8 cellular contexts compared by ENCODE assay signal in genomic region chr18:596288-596881, GRCh38. TPM values are rescaled to one million over a fixed set of nuclear protein-coding genes. Genes with fewer than 3 reads are reported as not detected.
DNase-seq lines count a peak whose midpoint lies in the region; ATAC-seq, FAIRE-seq and TF ChIP-seq lines count a peak whose summit lies in the region.

No MANE protein-coding gene starts in this region.

- FAIRE-seq in A549 (lab: Jason Lieb, UNC) = no peak

- TF ChIP-seq RAD21 in A549 (conservative IDR thresholded peaks at IDR 0.05 in 1 of 2, IDR thresholded peaks at IDR 0.05 in 1 of 2) = no peak

- no peak for TF ChIP-seq CTCF in A549 (IDR thresholded peaks at IDR 0.05)
- TF ChIP-seq CTCF in GM10266 (IDR thresholded peaks at IDR 0.05; ENCODE audit: control insufficient read depth, insufficient read depth, low read depth, missing control alignments) = no peak
- no peak for TF ChIP-seq CTCF in colonic mucosa (IDR thresholded peaks at IDR 0.05)
- no peak for TF ChIP-seq CTCF in omental fat pad (IDR thresholded peaks at IDR 0.05)

- H3K4me1 ChIP-seq in A549 = no peaks in the 10 kb centered on the region
- no peaks in the 10 kb centered on the region for H3K4me1 ChIP-seq in colonic mucosa

- H3K4me2 ChIP-seq in A549 = peak overlapping the region; percentile 78

- H3K4me3 ChIP-seq in A549 = peak overlapping the region; percentile 41
- H3K4me3 ChIP-seq in colonic mucosa = no peak overlapping the region

- H3K27me3 ChIP-seq in colonic mucosa = no peaks in the 10 kb centered on the region

- CTCF ChIA-PET in A549 (lab: Yijun Ruan, JAX) = interaction anchor here (0.6 to 2.1 kb wide), 3 partner anchors 11 to 59 kb away, joined by 3 to 6 read pairs (median 4); no protein-coding TSS in a partner anchor

- intact Hi-C loops in colonic mucosa (cut with DNase I) = no loop called here

- H3K27ac ChIP-seq in A549 (no peak overlapping the region), colonic mucosa (no peak overlapping the region)

- ATAC-seq in A549 (peak; percentile 75 to 78; a peak in 5 of 6 replicates), HG02938 (IDR thresholded peaks at IDR 0.05; ENCODE audit: unreplicated experiment) (peak; percentile 57), omental fat pad (ENCODE audit: low FRiP score) (peak; percentile 70)

- peak overlapping the region in 1 of 2 donors; percentile 17 for H3K9ac ChIP-seq in colonic mucosa (ENCODE audit: low read depth in 2 of 2, low read length in 2 of 2)

- no peak for TF ChIP-seq POLR2A in A549 (IDR thresholded peaks at IDR 0.05; ENCODE audit: low read length)

- POLR2A ChIA-PET in A549 (lab: Yijun Ruan, JAX) = interaction anchor here (0.7 to 0.8 kb wide), 2 partner anchors 275 to 507 kb away, joined by 4 read pairs; no protein-coding TSS in a partner anchor

- WGBS in A549 (ENCODE audit: missing lambda C conversion rate) = 29% methylated on average over 7 of the region's 24 CpGs

- TF ChIP-seq EP300 in A549 (IDR thresholded peaks at IDR 0.05) = no peak

- H3K36me3 ChIP-seq in colonic mucosa = no peaks in the 10 kb centered on the region

- DNase-seq in A549 (ENCODE audit: low read depth in 1 of 2, low spot score in 1 of 2) (peak in 1 of 2 experiments; percentile 39), GM10266 (ENCODE audit: extremely low spot score) (peak; percentile 62), NCI-H460 (ENCODE audit: extremely low read depth, low read depth) (peak; percentile 17), colonic mucosa (peak; percentile 72), omental fat pad (ENCODE audit: low spot score) (peak; percentile 29), EL (no peak), AML-193 (lab: John Stamatoyannopoulos, UW) (no peak)

- H3K9me3 ChIP-seq in A549 (no peaks in the 10 kb centered on the region), colonic mucosa (no peaks in the 10 kb centered on the region)

TF ChIP-seq in A549, 52 proteins besides CTCF, POLR2A, EP300 and RAD21:
- TF ChIP-seq ZC3H11A (IDR thresholded peaks at IDR 0.05) = no peak
- TF ChIP-seq GATA3 (IDR thresholded peaks at IDR 0.05; ENCODE audit: borderline replicate concordance) = no peak
- no peak for TF ChIP-seq MAX (IDR thresholded peaks at IDR 0.05)
- TF ChIP-seq ATOH8 (CRISPR knock-in tag; IDR thresholded peaks at IDR 0.05; ENCODE audit: low read depth) = no peak
- no peak for TF ChIP-seq BCL3 (IDR thresholded peaks at IDR 0.05)
- TF ChIP-seq FOSB (CRISPR knock-in tag; IDR thresholded peaks at IDR 0.05) = no peak
- no peak for TF ChIP-seq CEBPB (IDR thresholded peaks at IDR 0.05)
- TF ChIP-seq HOXB5 (CRISPR knock-in tag; IDR thresholded peaks at IDR 0.05) = no peak
- TF ChIP-seq CBX2 (IDR thresholded peaks at IDR 0.05; ENCODE audit: borderline replicate concordance, low read depth) = no peak
- TF ChIP-seq MAZ (IDR thresholded peaks at IDR 0.05; ENCODE audit: borderline replicate concordance, low read depth, low read length) = no peak
- TF ChIP-seq MAFK (IDR thresholded peaks at IDR 0.05; ENCODE audit: partially characterized antibody) = no peak
- no peak for TF ChIP-seq REST (IDR thresholded peaks at IDR 0.05)
- TF ChIP-seq RARB (CRISPR knock-in tag; IDR thresholded peaks at IDR 0.05) = no peak
- no peak for TF ChIP-seq CBX8 (IDR thresholded peaks at IDR 0.05)
- TF ChIP-seq NPAS2 (CRISPR knock-in tag; IDR thresholded peaks at IDR 0.05; ENCODE audit: borderline replicate concordance) = no peak
- TF ChIP-seq HMGXB4 (CRISPR knock-in tag; IDR thresholded peaks at IDR 0.05; ENCODE audit: borderline replicate concordance) = no peak
- TF ChIP-seq KDM5A (IDR thresholded peaks at IDR 0.05) = no peak

RNA-seq across cellular contexts. Expression of gene CLUL1, which starts 0.4 kb away (rescaled TPM):
- polyA plus RNA-seq in A549 (2011; rRNA removed) (0.29 TPM in 1 of 2 replicates, not detected in the other), A549 (2017; fragmentation: RNase III; extraction: RNeasy Plus Mini Kit Qiagen cat#74134 plus additional on column Dnase treatment) (not detected in 3 replicates)
- polyA plus RNA-seq in A549 (2012; cell fraction: cytosol; rRNA removed) = 0.04 TPM in 1 of 2 replicates, not detected in the other
- not detected in 2 replicates for polyA plus RNA-seq in A549 (2012; cell fraction: nucleus; rRNA removed)
- polyA minus RNA-seq in A549 (2011; rRNA and poly(A)+ RNA removed) = 0.54 TPM in 1 of 2 replicates, not detected in the other
- not detected in 2 replicates for total RNA-seq in NCI-H460 (2014; rRNA removed; shearing (Covaris generic))
- polyA plus RNA-seq in NCI-H460 (2014; cell fraction: nucleus; rRNA removed) = not detected in 2 replicates
- total RNA-seq in colonic mucosa (not detected), omental fat pad (1 to 10 TPM in 2 of 4 donors, under 1 TPM in 1, not detected in 1; 0.25 to 4.1 (median 3.4) TPM)

RNA-seq across cellular contexts. Expression of gene CETN1, which starts 16.2 kb away (rescaled TPM):
- polyA plus RNA-seq in A549 (2011; rRNA removed) (not detected in 2 replicates), A549 (2017; fragmentation: RNase III; extraction: RNeasy Plus Mini Kit Qiagen cat#74134 plus additional on column Dnase treatment) (not detected in 3 replicates)
- not detected in 2 replicates for polyA plus RNA-seq in A549 (2012; cell fraction: cytosol; rRNA removed)
- not detected in 2 replicates for polyA plus RNA-seq in A549 (2012; cell fraction: nucleus; rRNA removed)
- polyA minus RNA-seq in A549 (2011; rRNA and poly(A)+ RNA removed) = not detected in 2 replicates
- not detected in 2 replicates for total RNA-seq in NCI-H460 (2014; rRNA removed; shearing (Covaris generic))
- polyA plus RNA-seq in NCI-H460 (2014; cell fraction: nucleus; rRNA removed) = not detected in 2 replicates
- total RNA-seq in colonic mucosa (not detected), omental fat pad (not detected)

Comparison
In these comparisons a context has a peak if more than half of its experiments do, and no peak if none do; other contexts are left out.
1. DNase-seq: peak in GM10266 (single experiment), NCI-H460 (single experiment), colonic mucosa (single experiment) and omental fat pad (single experiment); none in EL (single experiment) and AML-193 (0 of 2).
2. Peak in every context shown above with its lines, with median percentiles within 50 percentile points of each other: ATAC-seq.